21 cellular contexts compared by ENCODE assay signal in the genomic region with DNA sequence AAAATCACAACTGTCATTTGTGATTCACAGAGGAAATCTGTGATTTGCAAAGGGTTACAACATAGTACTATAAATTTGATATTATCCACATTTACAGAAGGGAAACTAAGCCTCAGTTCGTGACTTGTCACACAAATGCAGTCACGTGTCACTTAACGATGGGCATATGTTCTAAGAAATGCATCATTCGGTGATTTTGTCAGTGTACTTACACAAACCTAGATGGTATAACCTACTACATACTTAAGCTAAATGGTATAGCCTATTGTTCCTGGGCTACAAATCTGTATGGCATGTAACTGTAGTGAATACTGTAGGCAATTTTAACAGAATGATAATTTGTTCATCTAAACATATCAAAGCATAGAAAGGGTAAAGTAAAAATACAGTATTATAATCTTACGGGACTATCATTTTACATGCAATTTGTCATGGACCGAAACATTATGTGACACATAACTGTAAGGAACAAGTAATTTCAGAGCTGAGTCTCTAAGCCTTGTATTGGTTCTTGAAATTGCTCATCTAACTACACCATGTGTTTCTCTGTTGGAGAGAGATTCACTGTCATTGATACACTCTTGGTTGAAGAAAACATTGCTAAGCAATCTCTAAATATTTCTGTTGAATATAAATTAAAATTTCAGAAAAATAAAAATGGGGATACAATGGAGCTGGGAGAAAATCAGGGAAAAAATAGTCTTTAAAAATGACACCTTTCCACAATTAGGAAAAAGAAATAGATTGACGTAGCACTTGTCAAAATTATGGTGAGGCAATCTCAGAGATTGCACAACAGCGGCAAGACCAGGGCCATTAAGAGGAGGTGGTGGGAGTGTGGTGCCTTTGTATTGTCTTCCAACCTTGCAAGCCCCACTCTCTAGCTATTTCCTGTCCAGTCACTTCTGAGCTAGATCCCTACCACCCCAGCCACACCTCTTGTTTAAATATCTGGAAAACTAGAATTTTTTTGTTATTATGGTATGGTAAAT.
"Had no signal": no experiment of that assay in that cellular context is flagged by ENCODE, and none has a peak within 500 bp of the region (broad histone marks: within the 10 kb centered on the region; RNA-seq: fewer than 3 reads in every experiment).

No MANE protein-coding gene starts in this region.

- H3K4me3 ChIP-seq: dorsolateral prefrontal cortex, mucosa of descending colon, right atrium auricular region, tibial artery, uterus had no signal

- H3K9me3 ChIP-seq: mucosa of descending colon, neutrophil, right atrium auricular region, tibial artery, uterus had no signal

- H3K4me1 ChIP-seq: right atrium auricular region, tibial artery, uterus had no signal

- DNase-seq: activated CD4-positive, alpha-beta T cell treated with anti-CD3 and anti-CD28 coated beads, Interleukin-2, amount 10 ng/mL, durations not matched to agents 7 days and 5 days; activated effector memory CD4-positive, alpha-beta T cell treated with Interleukin-2 at 50 U/mL for 16 hours; activated naive CD8-positive, alpha-beta T cell treated with anti-CD3 and anti-CD28 coated beads for 36 hours; activated T-cell treated with anti-CD3 and anti-CD28 coated beads for 4 hours; anterior cingulate cortex; cerebellar nuclear complex; dorsolateral prefrontal cortex; mammary epithelial cell; mucosa of descending colon; naive thymus-derived CD8-positive, alpha-beta T cell; posterior cingulate gyrus; small intestine; T1000; tibial artery; uterus; WERI-Rb-1 had no signal

- FAIRE-seq: endometrium, small intestine had no signal

- ATAC-seq: esophagus mucosa; left lobe of liver; mucosa of descending colon; naive thymus-derived CD8-positive, alpha-beta T cell had no signal

- H3K27ac ChIP-seq: dorsolateral prefrontal cortex, neutrophil, right atrium auricular region, tibial artery, uterus, WERI-Rb-1 had no signal

- H3K36me3 ChIP-seq: neutrophil, right atrium auricular region, tibial artery, uterus, WERI-Rb-1 had no signal

- H3K27me3 ChIP-seq: dorsolateral prefrontal cortex, neutrophil, right atrium auricular region, tibial artery, uterus had no signal
